In genomic region chr17:47830991-47831933, GRCh38 we compare ENCODE assay signal across 1 cellular context.
TF ChIP-seq lines count a peak whose summit lies in the region.

TSS of gene LRRC46 (plus strand) at chr17:47831670. CDS start at chr17:47831990, 320 bp downstream.
TSS of gene MRPL10 (minus strand) at chr17:47831541. CDS start at chr17:47831511, 30 bp downstream.

TF ChIP-seq in HepG2, 621 proteins besides CTCF, POLR2A, EP300 and RAD21 (continued from another document and continues in another):
- TF ChIP-seq, protein P1, sequence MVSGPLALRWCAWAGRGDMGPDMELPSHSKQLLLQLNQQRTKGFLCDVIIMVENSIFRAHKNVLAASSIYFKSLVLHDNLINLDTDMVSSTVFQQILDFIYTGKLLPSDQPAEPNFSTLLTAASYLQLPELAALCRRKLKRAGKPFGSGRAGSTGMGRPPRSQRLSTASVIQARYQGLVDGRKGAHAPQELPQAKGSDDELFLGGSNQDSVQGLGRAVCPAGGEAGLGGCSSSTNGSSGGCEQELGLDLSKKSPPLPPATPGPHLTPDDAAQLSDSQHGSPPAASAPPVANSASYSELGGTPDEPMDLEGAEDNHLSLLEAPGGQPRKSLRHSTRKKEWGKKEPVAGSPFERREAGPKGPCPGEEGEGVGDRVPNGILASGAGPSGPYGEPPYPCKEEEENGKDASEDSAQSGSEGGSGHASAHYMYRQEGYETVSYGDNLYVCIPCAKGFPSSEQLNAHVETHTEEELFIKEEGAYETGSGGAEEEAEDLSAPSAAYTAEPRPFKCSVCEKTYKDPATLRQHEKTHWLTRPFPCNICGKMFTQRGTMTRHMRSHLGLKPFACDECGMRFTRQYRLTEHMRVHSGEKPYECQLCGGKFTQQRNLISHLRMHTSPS (CRISPR knock-in tag; IDR thresholded peaks at IDR 0.05; ENCODE audit: low read depth): no peak; the same call in 1 of the 2 replicates
- TF ChIP-seq ZNF607 (CRISPR knock-in tag; IDR thresholded peaks at IDR 0.05; ENCODE audit: borderline replicate concordance) (peak; percentile 97), AFF4 (CRISPR knock-in tag; IDR thresholded peaks at IDR 0.05) (no peak), PLSCR1 (CRISPR knock-in tag; IDR thresholded peaks at IDR 0.05; ENCODE audit: borderline replicate concordance) (no peak), ZNF12 (CRISPR knock-in tag; IDR thresholded peaks at IDR 0.05) (0 out of 2 replicates have a peak, but pooled peaks have one; percentile 48), TGIF2 (CRISPR knock-in tag; IDR thresholded peaks at IDR 0.05) (peak; percentile 55), FOXA3 (CRISPR knock-in tag; IDR thresholded peaks at IDR 0.05) (peak; percentile 81), ZKSCAN1 (IDR thresholded peaks at IDR 0.05; ENCODE audit: low read length) (no peak), ZSCAN22 (CRISPR knock-in tag; IDR thresholded peaks at IDR 0.05) (no peak), MIXL1 (CRISPR knock-in tag; IDR thresholded peaks at IDR 0.05) (peak; percentile 76), TEAD2 (CRISPR knock-in tag; IDR thresholded peaks at IDR 0.05) (no peak), CSRNP2 (CRISPR knock-in tag; conservative IDR thresholded peaks at IDR 0.05; ENCODE audit: low read depth) (no peak), CAMTA2 (CRISPR knock-in tag; IDR thresholded peaks at IDR 0.05; ENCODE audit: borderline replicate concordance) (peak; percentile 60), RERE (CRISPR knock-in tag; IDR thresholded peaks at IDR 0.05; ENCODE audit: low read depth) (no peak), ZNF44 (CRISPR knock-in tag; IDR thresholded peaks at IDR 0.05) (peak; percentile 47; the same call in 1 of the 2 replicates), TBL1XR1 (IDR thresholded peaks at IDR 0.05; ENCODE audit: borderline replicate concordance, low read length, partially characterized antibody) (no peak), PHF20 (CRISPR knock-in tag; IDR thresholded peaks at IDR 0.05) (peak; percentile 99), ZNF205 (CRISPR knock-in tag; IDR thresholded peaks at IDR 0.05) (no peak), ZNF510 (CRISPR knock-in tag; IDR thresholded peaks at IDR 0.05; ENCODE audit: low read depth) (no peak), MZF1 (CRISPR knock-in tag; IDR thresholded peaks at IDR 0.05; ENCODE audit: borderline replicate concordance) (no peak), ZEB1 (IDR thresholded peaks at IDR 0.05; ENCODE audit: insufficient replicate concordance, low read depth) (no peak), ZNF331 (CRISPR knock-in tag; IDR thresholded peaks at IDR 0.05) (peak; percentile 86), ZNF251 (CRISPR knock-in tag; IDR thresholded peaks at IDR 0.05) (no peak), NR2F1 (CRISPR knock-in tag; IDR thresholded peaks at IDR 0.05) (no peak), ARNT2 (CRISPR knock-in tag; IDR thresholded peaks at IDR 0.05; ENCODE audit: low read depth) (peak; percentile 47; the same call in 1 of the 2 replicates), SOX13 (IDR thresholded peaks at IDR 0.05) (peak; percentile 60), SOX13 (CRISPR knock-in tag; conservative IDR thresholded peaks at IDR 0.05 in 1 of 2, IDR thresholded peaks at IDR 0.05 in 1 of 2) (peak in 1 of 2 experiments; percentile 57; a peak in 1 of 4 replicates), TCF12 (IDR thresholded peaks at IDR 0.05) (no peak), TCF12 (CRISPR knock-in tag; IDR thresholded peaks at IDR 0.05) (no peak), SRY (CRISPR knock-in tag; IDR thresholded peaks at IDR 0.05) (peak; percentile 81), NBN (conservative IDR thresholded peaks at IDR 0.05) (no peak), RFX5 (IDR thresholded peaks at IDR 0.05; ENCODE audit: low read depth, low read length) (no peak), ZNF232 (CRISPR knock-in tag; IDR thresholded peaks at IDR 0.05; ENCODE audit: borderline replicate concordance) (peak; percentile 56; the same call in 1 of the 2 replicates), ZNF619 (CRISPR knock-in tag; IDR thresholded peaks at IDR 0.05) (peak; percentile 51; the same call in 1 of the 2 replicates), SAFB2 (CRISPR knock-in tag; IDR thresholded peaks at IDR 0.05; ENCODE audit: borderline replicate concordance, low read depth) (peak; percentile 88), KLF9 (CRISPR knock-in tag; IDR thresholded peaks at IDR 0.05; ENCODE audit: low read depth) (no peak)
- TF ChIP-seq, protein P2, sequence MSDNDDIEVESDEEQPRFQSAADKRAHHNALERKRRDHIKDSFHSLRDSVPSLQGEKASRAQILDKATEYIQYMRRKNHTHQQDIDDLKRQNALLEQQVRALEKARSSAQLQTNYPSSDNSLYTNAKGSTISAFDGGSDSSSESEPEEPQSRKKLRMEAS (IDR thresholded peaks at IDR 0.05): peak; percentile 79; the same call in 1 of the 2 replicates
- TF ChIP-seq, protein P3, sequence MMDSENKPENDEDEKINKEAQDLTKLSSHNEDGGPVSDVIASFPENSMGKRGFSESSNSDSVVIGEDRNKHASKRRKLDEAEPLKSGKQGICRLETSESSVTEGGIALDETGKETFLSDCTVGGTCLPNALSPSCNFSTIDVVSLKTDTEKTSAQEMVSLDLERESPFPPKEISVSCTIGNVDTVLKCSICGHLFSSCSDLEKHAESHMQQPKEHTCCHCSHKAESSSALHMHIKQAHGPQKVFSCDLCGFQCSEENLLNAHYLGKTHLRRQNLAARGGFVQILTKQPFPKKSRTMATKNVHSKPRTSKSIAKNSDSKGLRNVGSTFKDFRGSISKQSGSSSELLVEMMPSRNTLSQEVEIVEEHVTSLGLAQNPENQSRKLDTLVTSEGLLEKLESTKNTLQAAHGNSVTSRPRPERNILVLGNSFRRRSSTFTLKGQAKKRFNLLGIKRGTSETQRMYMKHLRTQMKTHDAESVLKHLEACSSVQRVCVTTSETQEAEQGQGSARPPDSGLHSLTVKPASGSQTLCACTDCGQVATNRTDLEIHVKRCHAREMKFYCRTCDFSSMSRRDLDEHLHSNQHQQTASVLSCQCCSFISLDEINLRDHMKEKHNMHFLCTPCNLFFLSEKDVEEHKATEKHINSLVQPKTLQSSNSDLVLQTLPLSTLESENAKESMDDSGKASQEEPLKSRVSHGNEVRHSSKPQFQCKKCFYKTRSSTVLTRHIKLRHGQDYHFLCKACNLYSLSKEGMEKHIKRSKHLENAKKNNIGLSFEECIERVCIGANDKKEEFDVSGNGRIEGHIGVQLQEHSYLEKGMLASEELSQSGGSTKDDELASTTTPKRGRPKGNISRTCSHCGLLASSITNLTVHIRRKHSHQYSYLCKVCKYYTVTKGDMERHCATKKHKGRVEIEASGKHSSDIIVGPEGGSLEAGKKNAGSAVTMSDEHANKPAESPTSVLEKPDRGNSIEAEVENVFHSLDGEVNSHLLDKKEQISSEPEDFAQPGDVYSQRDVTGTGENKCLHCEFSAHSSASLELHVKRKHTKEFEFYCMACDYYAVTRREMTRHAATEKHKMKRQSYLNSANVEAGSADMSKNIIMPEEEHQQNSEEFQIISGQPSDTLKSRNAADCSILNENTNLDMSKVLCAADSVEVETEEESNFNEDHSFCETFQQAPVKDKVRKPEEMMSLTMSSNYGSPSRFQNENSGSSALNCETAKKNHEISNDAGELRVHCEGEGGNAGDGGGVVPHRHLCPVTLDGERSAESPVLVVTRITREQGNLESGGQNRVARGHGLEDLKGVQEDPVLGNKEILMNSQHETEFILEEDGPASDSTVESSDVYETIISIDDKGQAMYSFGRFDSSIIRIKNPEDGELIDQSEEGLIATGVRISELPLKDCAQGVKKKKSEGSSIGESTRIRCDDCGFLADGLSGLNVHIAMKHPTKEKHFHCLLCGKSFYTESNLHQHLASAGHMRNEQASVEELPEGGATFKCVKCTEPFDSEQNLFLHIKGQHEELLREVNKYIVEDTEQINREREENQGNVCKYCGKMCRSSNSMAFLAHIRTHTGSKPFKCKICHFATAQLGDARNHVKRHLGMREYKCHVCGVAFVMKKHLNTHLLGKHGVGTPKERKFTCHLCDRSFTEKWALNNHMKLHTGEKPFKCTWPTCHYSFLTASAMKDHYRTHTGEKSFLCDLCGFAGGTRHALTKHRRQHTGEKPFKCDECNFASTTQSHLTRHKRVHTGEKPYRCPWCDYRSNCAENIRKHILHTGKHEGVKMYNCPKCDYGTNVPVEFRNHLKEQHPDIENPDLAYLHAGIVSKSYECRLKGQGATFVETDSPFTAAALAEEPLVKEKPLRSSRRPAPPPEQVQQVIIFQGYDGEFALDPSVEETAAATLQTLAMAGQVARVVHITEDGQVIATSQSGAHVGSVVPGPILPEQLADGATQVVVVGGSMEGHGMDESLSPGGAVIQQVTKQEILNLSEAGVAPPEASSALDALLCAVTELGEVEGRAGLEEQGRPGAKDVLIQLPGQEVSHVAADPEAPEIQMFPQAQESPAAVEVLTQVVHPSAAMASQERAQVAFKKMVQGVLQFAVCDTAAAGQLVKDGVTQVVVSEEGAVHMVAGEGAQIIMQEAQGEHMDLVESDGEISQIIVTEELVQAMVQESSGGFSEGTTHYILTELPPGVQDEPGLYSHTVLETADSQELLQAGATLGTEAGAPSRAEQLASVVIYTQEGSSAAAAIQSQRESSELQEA (CRISPR knock-in tag; IDR thresholded peaks at IDR 0.05; ENCODE audit: not compliant biosample characterization): no peak
